ENCODE assay signal across 8 cellular contexts in the genomic region with DNA sequence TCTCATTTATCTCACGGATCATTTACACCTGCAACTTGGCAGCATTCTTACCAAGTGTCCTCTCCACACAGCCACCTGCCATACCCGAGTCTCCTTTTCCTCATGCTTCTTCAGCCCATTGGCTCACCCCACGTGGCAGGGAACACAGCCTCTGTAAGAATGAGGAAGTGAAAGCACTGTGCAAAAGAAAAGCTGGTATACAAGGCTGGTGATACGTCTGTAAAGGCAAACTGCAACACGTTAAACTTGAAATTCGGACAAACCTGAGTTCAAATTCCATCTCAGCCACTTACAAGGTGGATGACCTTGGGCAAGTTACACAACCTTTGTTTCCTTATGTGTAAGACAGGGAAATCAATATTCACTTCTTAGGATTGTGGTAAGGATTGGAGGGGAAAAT.
DNase-seq lines count a peak whose midpoint lies in the region; ATAC-seq and TF ChIP-seq lines count a peak whose summit lies in the region.

No MANE protein-coding gene starts in this region.

- H3K27me3 Mint-ChIP-seq in H9 (ENCODE audit: low read depth), result peaks cover 9% of the 10 kb centered on the region

- H3K9ac ChIP-seq in H9 (ENCODE audit: extremely low read depth, insufficient read length, low read length), result no peak overlapping the region

- no peak overlapping the region for H2BK5ac ChIP-seq in H9 (ENCODE audit: insufficient read length, low read length)

- H3K27ac Mint-ChIP-seq in H9, result no peak overlapping the region; a peak in 1 of 7 replicates

- no peak overlapping the region for H2BK20ac ChIP-seq in H9 (ENCODE audit: low read depth, low read length, poor library complexity, severe bottlenecking)

- no peak overlapping the region for H4K8ac ChIP-seq in H9 (replicated peaks; ENCODE audit: insufficient read length, low read depth, low read length)

- H3K9me3 ChIP-seq in H9 (ENCODE audit: control insufficient read depth, low read depth, low read length), result no peaks in the 10 kb centered on the region

- intact Hi-C loops in head of caudate nucleus (cut with DNase I), result no loop called here

- no peak overlapping the region for H3K4ac ChIP-seq in H9 (ENCODE audit: low read depth, low read length)

- H3K23me2 ChIP-seq in H9 (ENCODE audit: insufficient read length, low read depth, low read length, poor library complexity, severe bottlenecking), result no peaks in the 10 kb centered on the region

- H3K4me3 Mint-ChIP-seq in H9, result no peak overlapping the region

- no peak overlapping the region for H3K27ac ChIP-seq in H9 (ENCODE audit: insufficient read length, low read depth, low read length)

- peaks cover 9 to 17% of the 10 kb centered on the region in 2 experiments for H3K4me1 Mint-ChIP-seq in H9

- TF ChIP-seq CTCF in H9 (conservative IDR thresholded peaks at IDR 0.05), result no peak

- no peaks in the 10 kb centered on the region for H3K79me1 ChIP-seq in H9 (ENCODE audit: insufficient read depth, low read depth, low read length, poor library complexity, severe bottlenecking)

- no peak overlapping the region for H4K91ac ChIP-seq in H9 (ENCODE audit: insufficient read length, low read depth, low read length)

- H2BK12ac ChIP-seq in H9 (ENCODE audit: insufficient read length, low read depth, low read length), result no peak overlapping the region

- no peaks in the 10 kb centered on the region for H3K79me2 ChIP-seq in H9 (ENCODE audit: insufficient read depth, low read length)

- no peak overlapping the region for H3T11ph ChIP-seq in H9 (ENCODE audit: low read length)

- no peak overlapping the region for H3K14ac ChIP-seq in H9 (ENCODE audit: insufficient read depth, low read length)

- peaks cover 5% of the 10 kb centered on the region; the same call in 1 of the 2 replicates for H3K4me1 ChIP-seq in H9 (ENCODE audit: insufficient read depth, low read length)

- no peaks in the 10 kb centered on the region for H3K27me3 ChIP-seq in H9 (ENCODE audit: insufficient read depth, low read length)

- no peaks in the 10 kb centered on the region for H3K36me3 Mint-ChIP-seq in H9 (ENCODE audit: insufficient read depth in 1 of 3, low read depth in 3 of 3)

- H3K9me3 Mint-ChIP-seq in H9, result no peaks in the 10 kb centered on the region

- WGBS in H9 (ENCODE audit: extremely low coverage, insufficient read length, low lambda C conversion rate), result no CpG with 5 or more reads among the region's 6 CpGs

- no peak overlapping the region for H3K23ac ChIP-seq in H9 (ENCODE audit: insufficient read length, low read depth, low read length)

- H2BK15ac ChIP-seq in H9 (ENCODE audit: low read depth, low read length), result no peak overlapping the region

- DNase-seq in NCI-H2029 (lab: John Stamatoyannopoulos, UW) (peak; percentile 68), head of caudate nucleus (peak in 27 of 42 donors; percentile 12 to 62 (median 32)), AG20443 (ENCODE audit: low spot score) (no peak), NCI-H524 treated with DMSO at 0.1 percent for 48 hours (lab: John Stamatoyannopoulos, UW) (no peak), H9 (no peak)
- DNase-seq in activated T-cell treated with anti-CD3 and anti-CD28 coated beads, Interleukin-2, amount 50 U/mL, for 48 hours, result no peak

- no peak overlapping the region for H2AK5ac ChIP-seq in H9 (ENCODE audit: insufficient read length, low read length)

- H4K5ac ChIP-seq in H9 (ENCODE audit: insufficient read length, low read depth, low read length), result no peak overlapping the region

- no peaks in the 10 kb centered on the region for H4K20me1 ChIP-seq in H9 (ENCODE audit: control insufficient read depth, insufficient read depth, insufficient read length)

- no peak overlapping the region for H2BK120ac ChIP-seq in H9 (ENCODE audit: low read depth, low read length, poor library complexity, severe bottlenecking)

- H3K56ac ChIP-seq in H9 (ENCODE audit: insufficient read length, low read depth, low read length), result no peak overlapping the region

- H3K4me2 ChIP-seq in H9 (ENCODE audit: insufficient read depth, insufficient read length, low read length), result no peak overlapping the region

- no peak overlapping the region for H3K18ac ChIP-seq in H9 (ENCODE audit: insufficient read length, low read depth, low read length)

- no peak overlapping the region for H2AFZ ChIP-seq in H9 (ENCODE audit: low read length)

- ATAC-seq in GM18858 (IDR thresholded peaks at IDR 0.05; ENCODE audit: unreplicated experiment) (peak; percentile 94), HG02763 (IDR thresholded peaks at IDR 0.05; ENCODE audit: unreplicated experiment) (peak; percentile 83)

Comparison
In these comparisons a context has a peak if more than half of its experiments do, and no peak if none do; other contexts are left out.
1. DNase-seq: peak in NCI-H2029 (single experiment) and head of caudate nucleus (27 of 42); none in AG20443 (single experiment), NCI-H524 treated with DMSO at 0.1 percent for 48 hours (single experiment), H9 (single experiment) and activated T-cell treated with anti-CD3 and anti-CD28 coated beads, Interleukin-2, amount 50 U/mL, for 48 hours (0 of 2).